ENCODE assay signal across 9 cellular contexts in the genomic region with DNA sequence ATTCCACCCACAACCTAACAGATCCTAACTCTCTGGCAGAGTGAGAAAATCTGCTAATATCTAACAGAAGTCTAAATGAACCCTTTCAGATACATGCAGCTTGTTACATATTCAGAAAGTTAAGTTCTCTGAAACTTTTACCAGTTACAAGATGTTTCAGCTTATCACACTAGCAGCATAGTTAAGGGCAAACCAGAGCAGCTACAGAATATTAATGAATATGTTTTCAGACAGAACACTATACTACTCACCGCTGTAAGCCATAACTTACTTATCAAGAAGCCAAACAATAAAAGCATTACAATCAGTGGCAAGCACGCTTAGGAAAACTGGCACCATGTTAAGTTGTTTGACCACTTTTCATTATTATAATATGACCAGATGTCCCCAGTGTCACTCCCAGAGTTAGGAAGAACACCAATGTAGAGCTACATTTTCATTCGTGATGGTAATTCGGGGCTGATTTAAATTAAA. TPM values are rescaled to one million over a fixed set of nuclear protein-coding genes. Genes with fewer than 3 reads are reported as not detected.
DNase-seq lines count a peak whose midpoint lies in the region; ATAC-seq and TF ChIP-seq lines count a peak whose summit lies in the region.
"Had no signal": no experiment of that assay in that cellular context is flagged by ENCODE, and none has a peak within 500 bp of the region (broad histone marks: within the 10 kb centered on the region; RNA-seq: fewer than 3 reads in every experiment).

No MANE protein-coding gene starts in this region.

- peak overlapping the region; percentile 65 for H3K4me2 ChIP-seq in mesenchymal stem cell (ENCODE audit: low read length, poor library complexity, severe bottlenecking)

- TF ChIP-seq CTCF in left ventricle myocardium inferior (IDR thresholded peaks at IDR 0.05; ENCODE audit: borderline replicate concordance) (no peak), brain microvascular endothelial cell (IDR thresholded peaks at IDR 0.05; ENCODE audit: low read depth, low read length, missing control alignments) (no peak), vagina (IDR thresholded peaks at IDR 0.05) (no peak)

- DNase-seq in left ventricle myocardium inferior (no peak), left ventricle myocardium superior (no peak), brain microvascular endothelial cell (no peak), mesenchymal stem cell (no peak), vagina (ENCODE audit: extremely low spot score in 2 of 2) (no peak), HCEC 1CT (no peak), SHP77 (lab: John Stamatoyannopoulos, UW) (no peak)
- DNase-seq: stimulated activated CD4-positive, alpha-beta T cell treated with anti-CD3 and anti-CD28 coated beads, Interleukin-4, amount 100 ng/mL, for 24 hours had no signal

- H3K36me3 ChIP-seq in left ventricle myocardium inferior (no peaks in the 10 kb centered on the region), brain microvascular endothelial cell (replicated peaks) (peaks cover 12% of the 10 kb centered on the region), mesenchymal stem cell (ENCODE audit: control insufficient read depth in 1 of 2, insufficient read depth in 2 of 2, low read depth in 1 of 2, low read length in 2 of 2) (peaks cover 3 to 15% of the 10 kb centered on the region in 2 experiments), vagina (no peaks in the 10 kb centered on the region)

- no peak overlapping the region for H3K18ac ChIP-seq in mesenchymal stem cell (ENCODE audit: low read depth in 1 of 2, low read length in 2 of 2)

- no peak overlapping the region for H2BK12ac ChIP-seq in mesenchymal stem cell (ENCODE audit: low read length in 2 of 2)

- H3K27ac ChIP-seq in left ventricle myocardium inferior (replicated peaks) = peak overlapping the region; percentile 99
- H3K27ac ChIP-seq in brain microvascular endothelial cell = peak overlapping the region; percentile 98
- peak overlapping the region; percentile 87 for H3K27ac ChIP-seq in mesenchymal stem cell (ENCODE audit: low read length, poor library complexity, severe bottlenecking)
- H3K27ac ChIP-seq in vagina = peak overlapping the region; percentile 92

- no peak overlapping the region for H4K8ac ChIP-seq in mesenchymal stem cell (ENCODE audit: low read length)

- no peak overlapping the region for H2AK5ac ChIP-seq in mesenchymal stem cell (ENCODE audit: low read length, severe bottlenecking)

- H2BK120ac ChIP-seq in mesenchymal stem cell (ENCODE audit: low read depth, low read length) = no peak overlapping the region

- H4K91ac ChIP-seq in mesenchymal stem cell (ENCODE audit: low read length) = no peak overlapping the region

- no peaks in the 10 kb centered on the region for H3K27me3 ChIP-seq in left ventricle myocardium inferior (ENCODE audit: low read depth)
- no peaks in the 10 kb centered on the region for H3K27me3 ChIP-seq in brain microvascular endothelial cell (replicated peaks)
- no peaks in the 10 kb centered on the region for H3K27me3 ChIP-seq in mesenchymal stem cell (ENCODE audit: control insufficient read depth in 1 of 2, insufficient read depth in 1 of 2, low read length in 2 of 2)
- H3K27me3 ChIP-seq in vagina = no peaks in the 10 kb centered on the region

- no peak overlapping the region for H3K4ac ChIP-seq in mesenchymal stem cell (ENCODE audit: low read depth in 1 of 2, low read length in 2 of 2)

- WGBS in mesenchymal stem cell = 29% methylated on average over 2 of the region's 4 CpGs

- H3K4me1 ChIP-seq in left ventricle myocardium inferior = peaks cover 96% of the 10 kb centered on the region
- peaks cover 2% of the 10 kb centered on the region for H3K4me1 ChIP-seq in mesenchymal stem cell (ENCODE audit: control insufficient read depth, insufficient read depth, low read depth, low read length)
- peaks cover 81% of the 10 kb centered on the region for H3K4me1 ChIP-seq in vagina

- no peak for TF ChIP-seq POLR2A in vagina (IDR thresholded peaks at IDR 0.05)

- no peak overlapping the region for H3K14ac ChIP-seq in mesenchymal stem cell (ENCODE audit: low read length in 2 of 2)

- H2BK5ac ChIP-seq in mesenchymal stem cell (ENCODE audit: low read depth, low read length, poor library complexity, severe bottlenecking) = no peak overlapping the region

- H3K9ac ChIP-seq in mesenchymal stem cell (ENCODE audit: low read length) = peak overlapping the region; percentile 99

- in situ Hi-C loops in brain microvascular endothelial cell (cut with HindIII; ENCODE audit: low pct_ligation_motif_present, low sequenced_read_pairs) = no loop called here

- H3K9me3 ChIP-seq in left ventricle myocardium inferior (replicated peaks) = no peaks in the 10 kb centered on the region
- H3K9me3 ChIP-seq in mesenchymal stem cell (ENCODE audit: control insufficient read depth, low read length) = no peaks in the 10 kb centered on the region
- no peaks in the 10 kb centered on the region for H3K9me3 ChIP-seq in vagina

- H2BK15ac ChIP-seq in mesenchymal stem cell (ENCODE audit: low read depth, poor library complexity, severe bottlenecking) = no peak overlapping the region

- H2AFZ ChIP-seq in mesenchymal stem cell (ENCODE audit: low read depth, low read length) = no peak overlapping the region

- no peaks in the 10 kb centered on the region for H3K79me1 ChIP-seq in mesenchymal stem cell (replicated peaks; ENCODE audit: low read length, poor library complexity, severe bottlenecking)

- ATAC-seq in left ventricle myocardium superior = no peak
- no peak for ATAC-seq in HG03095 (IDR thresholded peaks at IDR 0.05; ENCODE audit: unreplicated experiment)

- intact Hi-C loops in left ventricle myocardium inferior (cut with micrococcal nuclease) (no loop called here), left ventricle myocardium superior (cut with micrococcal nuclease) (loop anchor here (10.0 kb wide), 1 partner anchor 49 kb away; no protein-coding TSS in a partner anchor), vagina (cut with DNase I) (no loop called here)

- H3K23ac ChIP-seq in mesenchymal stem cell (ENCODE audit: low read length in 2 of 2) = no peak overlapping the region

- H3K4me3 ChIP-seq in left ventricle myocardium inferior = peak overlapping the region; percentile 97
- H3K4me3 ChIP-seq in brain microvascular endothelial cell (ENCODE audit: low read depth, low read length) = peak overlapping the region; percentile 84
- peak overlapping the region in 1 of 2 experiments; percentile 90 for H3K4me3 ChIP-seq in mesenchymal stem cell (ENCODE audit: insufficient read depth in 1 of 2, low read depth in 1 of 2, low read length in 2 of 2)
- H3K4me3 ChIP-seq in vagina = peak overlapping the region; percentile 35 to 86

RNA-seq across cellular contexts. Expression of a gene that starts 2.7 kb away (rescaled TPM):
- total RNA-seq in left ventricle myocardium inferior (542 TPM), left ventricle myocardium superior (551 TPM), vagina (193 TPM)
- polyA plus RNA-seq in mesenchymal stem cell (2013, experiment 1 of 2) = 1,059 TPM
- polyA plus RNA-seq in mesenchymal stem cell (2013, experiment 2 of 2) = 1,073 TPM
